Comparison of ENCODE assay signal across 27 cellular contexts in genomic region chr19:28652790-28653189, GRCh38.
DNase-seq lines count a peak whose midpoint lies in the region; ATAC-seq, FAIRE-seq and TF ChIP-seq lines count a peak whose summit lies in the region.
"Had no signal": no experiment of that assay in that cellular context is flagged by ENCODE, and none has a peak within 500 bp of the region (broad histone marks: within the 10 kb centered on the region; RNA-seq: fewer than 3 reads in every experiment).

No MANE protein-coding gene starts in this region.

- no peak overlapping the region for H3K18ac ChIP-seq in neuronal stem cell (ENCODE audit: low read length)

- no peak for TF ChIP-seq CTCF in bronchial epithelial cell (IDR thresholded peaks at IDR 0.05; ENCODE audit: insufficient read depth, low read length, severe bottlenecking)

- no peak overlapping the region for H3K9ac ChIP-seq in neuronal stem cell (ENCODE audit: low read depth, low read length, poor library complexity)
- H3K9ac ChIP-seq: GM23248 had no signal

- no peak overlapping the region for H3K23ac ChIP-seq in neuronal stem cell (ENCODE audit: low read depth, low read length, poor library complexity)

- peaks cover 0 to 17% of the 10 kb centered on the region in 2 donors for H3K4me1 ChIP-seq in neuronal stem cell (ENCODE audit: control insufficient read depth in 2 of 2, insufficient read depth in 1 of 2, low read depth in 1 of 2, low read length in 2 of 2)
- H3K4me1 ChIP-seq in aorta (ENCODE audit: control insufficient read depth in 1 of 2, insufficient read depth in 2 of 2, low read length in 2 of 2) = no peaks in the 10 kb centered on the region

- no peak overlapping the region for H2AFZ ChIP-seq in neuronal stem cell (ENCODE audit: low read length)
- H2AFZ ChIP-seq: GM23248 had no signal

- no peak overlapping the region for H2BK15ac ChIP-seq in neuronal stem cell (ENCODE audit: low read length)

- peak overlapping the region; percentile 26 for H3K4me2 ChIP-seq in neuronal stem cell (ENCODE audit: insufficient read depth, low read length, poor library complexity, severe bottlenecking)

- H3K27me3 ChIP-seq in bronchial epithelial cell (ENCODE audit: control insufficient read depth, insufficient read depth, low read length) (no peaks in the 10 kb centered on the region), neuronal stem cell (ENCODE audit: control insufficient read depth in 3 of 3, insufficient read depth in 3 of 3, low read depth in 1 of 3, low read length in 3 of 3) (no peaks in the 10 kb centered on the region), aorta (ENCODE audit: control insufficient read depth in 1 of 2, insufficient read depth in 2 of 2, low read length in 1 of 2) (no peaks in the 10 kb centered on the region)

- H3K4me3 ChIP-seq in bronchial epithelial cell (ENCODE audit: low read depth, low read length) (no peak overlapping the region), neuronal stem cell (ENCODE audit: low read length in 2 of 2) (no peak overlapping the region), aorta (ENCODE audit: low read length in 2 of 2) (no peak overlapping the region)
- H3K4me3 ChIP-seq: GM23248 had no signal

- no peak overlapping the region for H2BK5ac ChIP-seq in neuronal stem cell (ENCODE audit: low read length)

- H3K14ac ChIP-seq in neuronal stem cell (ENCODE audit: low read length) = no peak overlapping the region

- H2BK12ac ChIP-seq in neuronal stem cell (ENCODE audit: low read length) = no peak overlapping the region

- no peak overlapping the region for H4K8ac ChIP-seq in neuronal stem cell (ENCODE audit: low read depth, low read length)

- no peak overlapping the region for H4K91ac ChIP-seq in neuronal stem cell (ENCODE audit: low read depth, low read length, poor library complexity)

- H2AK5ac ChIP-seq in neuronal stem cell (ENCODE audit: low read depth, low read length) = no peak overlapping the region

- ATAC-seq in aorta (ENCODE audit: low FRiP score) = no peak
- ATAC-seq: Panc1, SK-N-SH treated with all-trans-retinoic acid at 6 μM for 48 hours had no signal

- no CpG with 5 or more reads among the region's 3 CpGs for WGBS in neuronal stem cell (ENCODE audit: extremely low coverage in 2 of 2, insufficient read length in 2 of 2, insufficient replicate concordance in 1 of 2), 2 donors
- WGBS in aorta, 2 donors = 58 to 63% methylated on average over 3 of the region's 3 CpGs

- H2BK120ac ChIP-seq in neuronal stem cell (ENCODE audit: low read depth, low read length) = no peak overlapping the region

- DNase-seq in NCI-H345 (lab: John Stamatoyannopoulos, UW) (peak; percentile 36), NCI-H345 treated with DMSO at 0.1 percent for 48 hours (lab: John Stamatoyannopoulos, UW; ENCODE audit: unreplicated experiment) (no peak), bronchial epithelial cell (ENCODE audit: low read depth) (no peak), neuronal stem cell (ENCODE audit: low spot score) (no peak), urothelium cell line (ENCODE audit: low spot score) (no peak), aorta (no peak), NOMO-1 treated with DMSO at 0.1 percent for 48 hours (lab: John Stamatoyannopoulos, UW; ENCODE audit: unreplicated experiment) (no peak)
- no peak for DNase-seq in stimulated activated CD4-positive, alpha-beta T cell treated with anti-CD3 and anti-CD28 coated beads, Interleukin-12 subunit alpha, Interleukin-12 subunit beta, amount 100 ng/mL, for 4 hours
- DNase-seq: ACHN; CD8-positive, alpha-beta memory T cell; DMS79; GM23248; H9; KG1; NCI-H1092; NCI-H1436; NCI-H187 treated with DMSO at 0.1 percent for 48 hours; NCI-H2107; NCI-H510A treated with DMSO at 0.1 percent for 48 hours; NCI-H774; NK-92 treated with Interleukin-12 subunit alpha and Interleukin-12 subunit beta, amount 100 ng/mL, for 24 hours; SIG-M5 had no signal

- H3K36me3 ChIP-seq in bronchial epithelial cell (ENCODE audit: control insufficient read depth, insufficient read depth, low read length) = no peaks in the 10 kb centered on the region
- peaks cover 0 to 3% of the 10 kb centered on the region in 2 donors for H3K36me3 ChIP-seq in neuronal stem cell (replicated peaks in 1 of 2; ENCODE audit: control insufficient read depth in 2 of 2, insufficient read depth in 2 of 2, low read length in 2 of 2)
- no peaks in the 10 kb centered on the region for H3K36me3 ChIP-seq in aorta (ENCODE audit: control insufficient read depth in 1 of 2, insufficient read depth in 2 of 2, low read length in 1 of 2)

- H3K79me1 ChIP-seq in neuronal stem cell (ENCODE audit: low read depth, low read length) = no peaks in the 10 kb centered on the region

- H3K27ac ChIP-seq in neuronal stem cell (replicated peaks; ENCODE audit: low read length) (no peak overlapping the region), aorta (ENCODE audit: low read depth in 1 of 2, low read length in 2 of 2) (no peak overlapping the region)
- H3K27ac ChIP-seq: 22Rv1, C4-2B, GM23248 had no signal

- no peak overlapping the region for H3K4ac ChIP-seq in neuronal stem cell (ENCODE audit: low read length)

- intact Hi-C loops in aorta (cut with DNase I) = no loop called here

- peak; percentile 13 for FAIRE-seq in bronchial epithelial cell (lab: Jason Lieb, UNC)
- peak; percentile 5 for FAIRE-seq in urothelium cell line (lab: Jason Lieb, UNC)
- FAIRE-seq: GM12891 had no signal

- no peaks in the 10 kb centered on the region for H3K9me3 ChIP-seq in neuronal stem cell (replicated peaks in 1 of 2; ENCODE audit: control insufficient read depth in 2 of 2, insufficient read depth in 1 of 2, low read depth in 1 of 2, low read length in 2 of 2)
- H3K9me3 ChIP-seq in aorta (ENCODE audit: control insufficient read depth, low read length) = peaks cover 9% of the 10 kb centered on the region
